25 cellular contexts compared by ENCODE assay signal in genomic region chr5:27313549-27313948, GRCh38.
DNase-seq lines count a peak whose midpoint lies in the region; ATAC-seq, FAIRE-seq and TF ChIP-seq lines count a peak whose summit lies in the region.
"Had no signal": no experiment of that assay in that cellular context is flagged by ENCODE, and none has a peak within 500 bp of the region (broad histone marks: within the 10 kb centered on the region; RNA-seq: fewer than 3 reads in every experiment).

No MANE protein-coding gene starts in this region.

- intact Hi-C loops in gastrocnemius medialis (cut with DNase I; ENCODE audit: low total_unique reads): no loop called here

- H3K79me2 ChIP-seq in KMS-11 (ENCODE audit: insufficient read depth, low read depth): no peaks in the 10 kb centered on the region

- no peak overlapping the region for H3K4me3 Mint-ChIP-seq in HFFc6
- H3K4me3 Mint-ChIP-seq: CD8-positive, alpha-beta T cell; H9; T-helper 17 cell had no signal

- no peaks in the 10 kb centered on the region for H3K27me3 ChIP-seq in KMS-11 (ENCODE audit: insufficient read depth, low read depth)
- no peaks in the 10 kb centered on the region for H3K27me3 ChIP-seq in gastrocnemius medialis
- H3K27me3 ChIP-seq: Peyer's patch had no signal

- H3K4me3 ChIP-seq in KMS-11 (IDR thresholded peaks at IDR 0.05; ENCODE audit: insufficient read depth, low read depth, low read length) (no peak overlapping the region), gastrocnemius medialis (no peak overlapping the region)
- H3K4me3 ChIP-seq: GM23248, Peyer's patch, SK-N-MC had no signal

- H3K36me3 Mint-ChIP-seq in HFFc6 (ENCODE audit: low read depth): peaks cover 2% of the 10 kb centered on the region; the same call in 1 of the 2 replicates
- H3K36me3 Mint-ChIP-seq: CD8-positive, alpha-beta T cell had no signal

- DNase-seq in HFFc6: no peak
- peak; percentile 17 for DNase-seq in NOMO-1 treated with DMSO at 0.1 percent for 48 hours (lab: John Stamatoyannopoulos, UW; ENCODE audit: unreplicated experiment)
- DNase-seq in urothelium cell line (ENCODE audit: low spot score): no peak
- no peak for DNase-seq in effector CD8-positive, alpha-beta T cell (lab: John Stamatoyannopoulos, UW)
- DNase-seq in gastrocnemius medialis: no peak
- DNase-seq in SIG-M5 treated with dmso at 0.1 percent for 504 hours (lab: John Stamatoyannopoulos, UW; ENCODE audit: unreplicated experiment): no peak
- DNase-seq: C1 segment of cervical spinal cord; Caco-2; CD8-positive, alpha-beta T cell; GM23248; H9; Karpas-422; NCI-H1092; NCI-H1417 treated with DMSO at 0.1 percent for 48 hours; NCI-H1694 treated with DMSO at 0.1 percent for 48 hours; NCI-H2081; NCI-H226; NCI-H510A; NCI-H69; Peyer's patch; SHP77 treated with DMSO at 0.1 percent for 48 hours; T-helper 17 cell had no signal

- peak overlapping the region; percentile 17; the same call in 1 of the 2 replicates for H3K27ac Mint-ChIP-seq in HFFc6
- H3K27ac Mint-ChIP-seq: CD8-positive, alpha-beta T cell; H9; T-helper 17 cell had no signal

- TF ChIP-seq CTCF in HFFc6 (IDR thresholded peaks at IDR 0.05) (no peak), KMS-11 (conservative IDR thresholded peaks at IDR 0.05; ENCODE audit: low read depth, low read length) (no peak), gastrocnemius medialis (IDR thresholded peaks at IDR 0.05 in 4 of 5, conservative IDR thresholded peaks at IDR 0.05 in 1 of 5) (no peak)

- H3K4me2 ChIP-seq in KMS-11: peak overlapping the region; percentile 44; the same call in 1 of the 2 replicates

- H3K36me3 ChIP-seq in KMS-11 (ENCODE audit: insufficient read depth) (no peaks in the 10 kb centered on the region; the same call in 1 of the 2 replicates), gastrocnemius medialis (no peaks in the 10 kb centered on the region)
- H3K36me3 ChIP-seq: Peyer's patch had no signal

- peak overlapping the region; percentile 80; the same call in 1 of the 2 replicates for H3K27ac ChIP-seq in KMS-11
- H3K27ac ChIP-seq in gastrocnemius medialis: no peak overlapping the region
- H3K27ac ChIP-seq: GM23248, Peyer's patch, SK-N-MC had no signal

- in situ Hi-C loops in gastrocnemius medialis (cut with MboI; ENCODE audit: low sequenced_read_pairs in 4 of 4): no loop called here

- H3K27me3 Mint-ChIP-seq in HFFc6 (ENCODE audit: insufficient read depth): no peaks in the 10 kb centered on the region
- H3K27me3 Mint-ChIP-seq: T-helper 17 cell had no signal

- peak overlapping the region; percentile 31; the same call in 1 of the 2 replicates for H2AFZ ChIP-seq in KMS-11 (ENCODE audit: low read depth)
- H2AFZ ChIP-seq: GM23248 had no signal

- H4K20me1 ChIP-seq in KMS-11 (ENCODE audit: insufficient read depth): no peaks in the 10 kb centered on the region

- H3K9me3 Mint-ChIP-seq in HFFc6: peaks cover under 1% of the 10 kb centered on the region; the same call in 1 of the 2 replicates
- H3K9me3 Mint-ChIP-seq: H9 had no signal

- peaks cover 71% of the 10 kb centered on the region for H3K4me1 Mint-ChIP-seq in HFFc6 (ENCODE audit: low read depth)
- H3K4me1 Mint-ChIP-seq: T-helper 17 cell had no signal

- TF ChIP-seq POLR2A in gastrocnemius medialis (IDR thresholded peaks at IDR 0.05): no peak

- FAIRE-seq in urothelium cell line (lab: Jason Lieb, UNC): peak; percentile 37
- FAIRE-seq: G401.6 had no signal

- peaks cover 71% of the 10 kb centered on the region for H3K4me1 ChIP-seq in KMS-11 (ENCODE audit: low read depth, poor library complexity, severe bottlenecking)
- no peaks in the 10 kb centered on the region for H3K4me1 ChIP-seq in gastrocnemius medialis
- H3K4me1 ChIP-seq: Caco-2, Peyer's patch had no signal

- no peak for ATAC-seq in gastrocnemius medialis
- ATAC-seq: CD8-positive, alpha-beta T cell; T-helper 17 cell had no signal

- no peaks in the 10 kb centered on the region for H3K9me3 ChIP-seq in gastrocnemius medialis
- H3K9me3 ChIP-seq: Caco-2 had no signal

- H3K9ac ChIP-seq in KMS-11: peak overlapping the region; percentile 32; the same call in 1 of the 2 replicates
- H3K9ac ChIP-seq: GM23248 had no signal
